ENCODE assay signal across 1 cellular context in the genomic region with DNA sequence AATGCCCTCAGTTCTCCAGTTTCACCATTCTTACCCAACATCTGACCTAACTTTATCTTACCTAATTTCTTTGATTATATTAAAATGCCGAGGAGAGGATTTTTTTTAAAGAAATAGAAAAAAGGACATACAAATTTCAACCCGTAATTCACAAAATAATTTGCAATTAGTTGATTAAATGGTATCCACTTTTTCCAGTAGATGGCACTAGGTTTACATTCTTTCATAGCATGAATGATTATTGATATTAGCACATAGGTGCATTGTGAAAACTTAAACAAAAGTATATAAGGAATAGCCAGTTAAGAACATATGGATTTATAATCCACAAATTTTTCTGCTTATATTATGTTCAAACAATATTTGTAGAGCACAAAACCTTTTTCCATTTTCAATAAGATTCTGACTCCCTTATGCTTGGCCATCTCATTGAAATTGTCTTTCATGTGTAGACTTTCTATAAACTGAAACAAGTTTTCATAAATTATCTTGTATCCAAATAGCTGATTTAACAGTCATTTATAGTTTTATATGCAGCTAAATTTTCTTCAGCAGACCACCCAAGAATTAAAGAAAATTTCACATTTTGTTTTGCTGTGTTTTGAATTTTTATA.
TF ChIP-seq lines count a peak whose summit lies in the region.

No MANE protein-coding gene starts in this region.

TF ChIP-seq in WTC11, 78 proteins besides CTCF, POLR2A, EP300 and RAD21 (continued from another document):
- TF ChIP-seq MXD4 (CRISPR knock-in tag; IDR thresholded peaks at IDR 0.05; ENCODE audit: borderline replicate concordance), result no peak
- TF ChIP-seq, protein P1, sequence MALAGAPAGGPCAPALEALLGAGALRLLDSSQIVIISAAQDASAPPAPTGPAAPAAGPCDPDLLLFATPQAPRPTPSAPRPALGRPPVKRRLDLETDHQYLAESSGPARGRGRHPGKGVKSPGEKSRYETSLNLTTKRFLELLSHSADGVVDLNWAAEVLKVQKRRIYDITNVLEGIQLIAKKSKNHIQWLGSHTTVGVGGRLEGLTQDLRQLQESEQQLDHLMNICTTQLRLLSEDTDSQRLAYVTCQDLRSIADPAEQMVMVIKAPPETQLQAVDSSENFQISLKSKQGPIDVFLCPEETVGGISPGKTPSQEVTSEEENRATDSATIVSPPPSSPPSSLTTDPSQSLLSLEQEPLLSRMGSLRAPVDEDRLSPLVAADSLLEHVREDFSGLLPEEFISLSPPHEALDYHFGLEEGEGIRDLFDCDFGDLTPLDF (CRISPR knock-in tag; IDR thresholded peaks at IDR 0.05), result no peak
- TF ChIP-seq, protein P2, sequence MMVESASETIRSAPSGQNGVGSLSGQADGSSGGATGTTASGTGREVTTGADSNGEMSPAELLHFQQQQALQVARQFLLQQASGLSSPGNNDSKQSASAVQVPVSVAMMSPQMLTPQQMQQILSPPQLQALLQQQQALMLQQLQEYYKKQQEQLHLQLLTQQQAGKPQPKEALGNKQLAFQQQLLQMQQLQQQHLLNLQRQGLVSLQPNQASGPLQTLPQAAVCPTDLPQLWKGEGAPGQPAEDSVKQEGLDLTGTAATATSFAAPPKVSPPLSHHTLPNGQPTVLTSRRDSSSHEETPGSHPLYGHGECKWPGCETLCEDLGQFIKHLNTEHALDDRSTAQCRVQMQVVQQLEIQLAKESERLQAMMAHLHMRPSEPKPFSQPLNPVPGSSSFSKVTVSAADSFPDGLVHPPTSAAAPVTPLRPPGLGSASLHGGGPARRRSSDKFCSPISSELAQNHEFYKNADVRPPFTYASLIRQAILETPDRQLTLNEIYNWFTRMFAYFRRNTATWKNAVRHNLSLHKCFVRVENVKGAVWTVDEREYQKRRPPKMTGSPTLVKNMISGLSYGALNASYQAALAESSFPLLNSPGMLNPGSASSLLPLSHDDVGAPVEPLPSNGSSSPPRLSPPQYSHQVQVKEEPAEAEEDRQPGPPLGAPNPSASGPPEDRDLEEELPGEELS (CRISPR knock-in tag; IDR thresholded peaks at IDR 0.05), result no peak
- no peak for TF ChIP-seq SP1 (CRISPR knock-in tag; conservative IDR thresholded peaks at IDR 0.05)
- TF ChIP-seq, protein P3, sequence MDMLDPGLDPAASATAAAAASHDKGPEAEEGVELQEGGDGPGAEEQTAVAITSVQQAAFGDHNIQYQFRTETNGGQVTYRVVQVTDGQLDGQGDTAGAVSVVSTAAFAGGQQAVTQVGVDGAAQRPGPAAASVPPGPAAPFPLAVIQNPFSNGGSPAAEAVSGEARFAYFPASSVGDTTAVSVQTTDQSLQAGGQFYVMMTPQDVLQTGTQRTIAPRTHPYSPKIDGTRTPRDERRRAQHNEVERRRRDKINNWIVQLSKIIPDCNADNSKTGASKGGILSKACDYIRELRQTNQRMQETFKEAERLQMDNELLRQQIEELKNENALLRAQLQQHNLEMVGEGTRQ (CRISPR knock-in tag; IDR thresholded peaks at IDR 0.05), result no peak
- no peak for TF ChIP-seq MYBL2 (CRISPR knock-in tag; IDR thresholded peaks at IDR 0.05)
- TF ChIP-seq, protein P4, sequence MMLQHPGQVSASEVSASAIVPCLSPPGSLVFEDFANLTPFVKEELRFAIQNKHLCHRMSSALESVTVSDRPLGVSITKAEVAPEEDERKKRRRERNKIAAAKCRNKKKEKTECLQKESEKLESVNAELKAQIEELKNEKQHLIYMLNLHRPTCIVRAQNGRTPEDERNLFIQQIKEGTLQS (CRISPR knock-in tag; conservative IDR thresholded peaks at IDR 0.05), result no peak
- TF ChIP-seq OVOL2 (CRISPR knock-in tag; IDR thresholded peaks at IDR 0.05; ENCODE audit: borderline replicate concordance), result no peak
